In genomic region chr10:79345241-79346011, GRCh38 we compare ENCODE assay signal across 14 cellular contexts.
DNase-seq lines count a peak whose midpoint lies in the region; ATAC-seq and TF ChIP-seq lines count a peak whose summit lies in the region.
"Had no signal": no experiment of that assay in that cellular context is flagged by ENCODE, and none has a peak within 500 bp of the region (broad histone marks: within the 10 kb centered on the region; RNA-seq: fewer than 3 reads in every experiment).

No MANE protein-coding gene starts in this region.

- H3K27ac ChIP-seq in cingulate gyrus (ENCODE audit: low read depth, low read length) = peak overlapping the region; percentile 26
- peak overlapping the region; percentile 24 for H3K27ac ChIP-seq in parathyroid adenoma
- H3K27ac ChIP-seq: SK-N-MC, upper lobe of left lung had no signal

- H3K4me3 ChIP-seq in NB4 (ENCODE audit: low read depth, low read length) (no peak overlapping the region), parathyroid adenoma (ENCODE audit: low read depth, low read length) (no peak overlapping the region)
- H3K4me3 ChIP-seq: lung, SK-N-MC, upper lobe of left lung had no signal

- H3K79me2 ChIP-seq in parathyroid adenoma = no peaks in the 10 kb centered on the region

- no peak for TF ChIP-seq POLR2A in NB4 (IDR thresholded peaks at IDR 0.05; ENCODE audit: extremely low read depth, insufficient read length)

- H2AFZ ChIP-seq in parathyroid adenoma = no peak overlapping the region

- no peak overlapping the region for H3K4me2 ChIP-seq in parathyroid adenoma (ENCODE audit: low read length)

- no peak for TF ChIP-seq CTCF in NB4 (IDR thresholded peaks at IDR 0.05; ENCODE audit: low read depth, low read length)
- TF ChIP-seq CTCF in parathyroid adenoma (IDR thresholded peaks at IDR 0.05) = no peak

- peak; percentile 49 for DNase-seq in SIG-M5 treated with dmso at 0.1 percent for 504 hours (lab: John Stamatoyannopoulos, UW; ENCODE audit: unreplicated experiment)
- no peak for DNase-seq in SIG-M5 (lab: John Stamatoyannopoulos, UW)
- DNase-seq in NB4 (ENCODE audit: low read depth) = peak; percentile 76
- DNase-seq in glomerular visceral epithelial cell (ENCODE audit: extremely low spot score) = no peak
- DNase-seq: activated gamma-delta T cell treated with Interleukin-2 at 50 U/mL for 16 hours, DMS 273 treated with DMSO at 0.1 percent for 48 hours, nucleus accumbens had no signal

- H3K4me1 ChIP-seq in parathyroid adenoma = peaks cover 47% of the 10 kb centered on the region

- H3K36me3 ChIP-seq in parathyroid adenoma (ENCODE audit: control insufficient read depth, insufficient read depth, low read length) = no peaks in the 10 kb centered on the region

- no peak overlapping the region for H3K9ac ChIP-seq in parathyroid adenoma

- no peaks in the 10 kb centered on the region for H3K27me3 ChIP-seq in parathyroid adenoma (ENCODE audit: control insufficient read depth, insufficient read depth, low read length)
- H3K27me3 ChIP-seq: upper lobe of left lung had no signal

- ATAC-seq in GM21576 (IDR thresholded peaks at IDR 0.05; ENCODE audit: unreplicated experiment) (no peak), GM18868 (IDR thresholded peaks at IDR 0.05; ENCODE audit: unreplicated experiment) (no peak)

- no peaks in the 10 kb centered on the region for H3K9me3 ChIP-seq in parathyroid adenoma (ENCODE audit: control insufficient read depth, low read length)
- H3K9me3 ChIP-seq: upper lobe of left lung had no signal

Comparison
In these comparisons a context has a peak if more than half of its experiments do, and no peak if none do; other contexts are left out.
1. DNase-seq: peak in SIG-M5 treated with dmso at 0.1 percent for 504 hours (single experiment) and NB4 (single experiment); none in SIG-M5 (single experiment) and glomerular visceral epithelial cell (single experiment).